ENCODE assay signal across 1 cellular context in the genomic region with DNA sequence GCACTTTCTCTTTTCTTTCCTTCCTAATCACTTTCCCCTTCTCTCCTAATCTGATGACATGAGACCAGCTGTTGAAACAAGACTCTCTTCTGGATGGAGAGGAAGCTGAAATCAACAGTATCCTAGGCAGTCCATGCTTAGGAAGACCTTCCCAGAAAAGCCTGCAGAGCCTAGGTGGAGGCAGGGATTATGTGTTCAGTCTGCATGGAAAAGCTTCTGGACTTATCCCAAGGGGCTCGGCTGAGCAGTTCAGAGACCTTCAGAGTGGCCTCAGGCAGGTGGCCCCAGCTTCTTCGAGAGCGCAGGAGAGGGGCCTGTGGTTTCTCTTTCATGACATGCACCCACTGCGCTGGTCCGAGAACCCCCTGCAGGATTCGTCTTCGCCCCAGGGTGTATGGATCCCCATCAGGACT.
TF ChIP-seq lines count a peak whose summit lies in the region.

No MANE protein-coding gene starts in this region.

TF ChIP-seq in endothelial cell of umbilical vein, 7 proteins besides CTCF, POLR2A, EP300 and RAD21:
- TF ChIP-seq MYC (IDR thresholded peaks at IDR 0.05; ENCODE audit: low read depth, low read length) (no peak), EZH2 (IDR thresholded peaks at IDR 0.05; ENCODE audit: borderline replicate concordance, low read depth, low read length, severe bottlenecking) (no peak), POLR2AphosphoS5 (IDR thresholded peaks at IDR 0.05; ENCODE audit: insufficient read depth, low read depth, low read length) (no peak), MAX (IDR thresholded peaks at IDR 0.05; ENCODE audit: insufficient read depth, insufficient read length) (no peak)
